9 cellular contexts compared by ENCODE assay signal in the genomic region with DNA sequence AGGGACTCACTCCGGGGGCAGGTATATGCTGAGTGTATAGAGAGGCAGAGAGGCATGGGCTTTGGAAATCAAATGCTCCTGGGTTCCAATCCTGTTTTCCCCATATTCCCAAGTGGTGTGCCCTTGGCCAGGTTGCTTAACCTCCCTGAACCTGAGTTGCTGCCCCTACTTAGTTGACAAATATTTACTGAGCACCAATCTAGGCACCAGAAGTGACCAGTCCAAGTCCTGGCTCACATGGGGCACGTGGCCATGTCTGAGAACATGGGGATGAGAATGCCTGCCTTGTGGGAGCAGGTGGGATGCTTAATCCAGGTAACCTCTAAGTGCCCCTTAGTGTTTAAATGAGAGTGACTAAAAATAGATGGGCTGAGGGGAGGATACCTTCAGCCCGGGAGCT. TPM values are rescaled to one million over a fixed set of nuclear protein-coding genes. Genes with fewer than 3 reads are reported as not detected.
DNase-seq lines count a peak whose midpoint lies in the region; ATAC-seq and TF ChIP-seq lines count a peak whose summit lies in the region.
"Had no signal": no experiment of that assay in that cellular context is flagged by ENCODE, and none has a peak within 500 bp of the region (broad histone marks: within the 10 kb centered on the region; RNA-seq: fewer than 3 reads in every experiment).

No MANE protein-coding gene starts in this region.

- peaks cover 59% of the 10 kb centered on the region for H3K4me1 Mint-ChIP-seq in stimulated activated naive CD8-positive, alpha-beta T cell treated with anti-CD3 and anti-CD28 coated beads, Interleukin-15, Interleukin-2, amounts not matched to agents 100 ng/mL and 50 ng/mL, for 24 hours (ENCODE audit: low read depth)
- H3K4me1 Mint-ChIP-seq in MCF 10A (ENCODE audit: insufficient read depth, unreplicated experiment) (peaks cover 29% of the 10 kb centered on the region), mesothelial cell of epicardium (peaks cover 65% of the 10 kb centered on the region)

- CTCF ChIA-PET in MCF 10A (lab: Yijun Ruan, JAX), result no interaction called here

- intact Hi-C loops in MCF 10A (cut with micrococcal nuclease), result no loop called here

- no peak for DNase-seq in stimulated activated naive CD8-positive, alpha-beta T cell treated with anti-CD3 and anti-CD28 coated beads, Interleukin-15, Interleukin-2, amounts not matched to agents 100 U/mL and 50 U/mL, for 24 hours
- DNase-seq in MCF 10A (ENCODE audit: unreplicated experiment) (no peak), mesothelial cell of epicardium (ENCODE audit: low spot score in 2 of 2, unreplicated experiment in 2 of 2) (no peak), SIG-M5 treated with dmso at 0.1 percent for 504 hours (lab: John Stamatoyannopoulos, UW; ENCODE audit: unreplicated experiment) (no peak), NCI-H2029 (lab: John Stamatoyannopoulos, UW) (no peak), OCI-M1 (lab: John Stamatoyannopoulos, UW) (no peak)
- DNase-seq: NCI-H1092 had no signal

- H3K36me3 Mint-ChIP-seq in stimulated activated naive CD8-positive, alpha-beta T cell treated with anti-CD3 and anti-CD28 coated beads, Interleukin-15, Interleukin-2, amounts not matched to agents 100 ng/mL and 50 ng/mL, for 24 hours (ENCODE audit: low read depth), result peaks cover 23% of the 10 kb centered on the region
- H3K36me3 Mint-ChIP-seq in MCF 10A (ENCODE audit: insufficient read depth, unreplicated experiment), result peaks cover 22% of the 10 kb centered on the region
- H3K36me3 Mint-ChIP-seq in mesothelial cell of epicardium, result peaks cover 8% of the 10 kb centered on the region

- ATAC-seq in stimulated activated naive CD8-positive, alpha-beta T cell treated with anti-CD3 and anti-CD28 coated beads, Interleukin-15, Interleukin-2, amounts not matched to agents 100 U/mL and 50 U/mL, for 24 hours, result no peak
- ATAC-seq in GM19463 (IDR thresholded peaks at IDR 0.05; ENCODE audit: unreplicated experiment), result no peak

- H3K9me3 Mint-ChIP-seq in stimulated activated naive CD8-positive, alpha-beta T cell treated with anti-CD3 and anti-CD28 coated beads, Interleukin-15, Interleukin-2, amounts not matched to agents 100 ng/mL and 50 ng/mL, for 24 hours, result no peaks in the 10 kb centered on the region
- H3K9me3 Mint-ChIP-seq in MCF 10A (ENCODE audit: unreplicated experiment), result no peaks in the 10 kb centered on the region
- H3K9me3 Mint-ChIP-seq in mesothelial cell of epicardium, result no peaks in the 10 kb centered on the region

- TF ChIP-seq CTCF in MCF 10A (IDR thresholded peaks at IDR 0.05; ENCODE audit: unreplicated experiment) (no peak), mesothelial cell of epicardium (IDR thresholded peaks at IDR 0.05; ENCODE audit: unreplicated experiment) (no peak)

- H3K4me3 Mint-ChIP-seq in stimulated activated naive CD8-positive, alpha-beta T cell treated with anti-CD3 and anti-CD28 coated beads, Interleukin-15, Interleukin-2, amounts not matched to agents 100 ng/mL and 50 ng/mL, for 24 hours, result peak overlapping the region; percentile 90
- H3K4me3 Mint-ChIP-seq in MCF 10A (ENCODE audit: unreplicated experiment) (peak overlapping the region; percentile 38), mesothelial cell of epicardium (peak overlapping the region; percentile 49)

- no TSS peak for BruUV-seq in MCF 10A (replicated peaks; lab: Mats Ljungman, UMichigan)

- POLR2A ChIA-PET in MCF 10A (lab: Yijun Ruan, JAX), result interaction anchor here (0.6 to 1.1 kb wide), 2 partner anchors 39 to 56 kb away, joined by 3 to 4 read pairs; no protein-coding TSS in a partner anchor

- peak overlapping the region; percentile 88 for H3K27ac Mint-ChIP-seq in stimulated activated naive CD8-positive, alpha-beta T cell treated with anti-CD3 and anti-CD28 coated beads, Interleukin-15, Interleukin-2, amounts not matched to agents 100 ng/mL and 50 ng/mL, for 24 hours
- H3K27ac Mint-ChIP-seq in MCF 10A (ENCODE audit: low read depth, unreplicated experiment), result no peak overlapping the region
- H3K27ac Mint-ChIP-seq in mesothelial cell of epicardium, result peak overlapping the region; percentile 99

- no peaks in the 10 kb centered on the region for H3K27me3 Mint-ChIP-seq in stimulated activated naive CD8-positive, alpha-beta T cell treated with anti-CD3 and anti-CD28 coated beads, Interleukin-15, Interleukin-2, amounts not matched to agents 100 ng/mL and 50 ng/mL, for 24 hours
- H3K27me3 Mint-ChIP-seq in MCF 10A (ENCODE audit: insufficient read depth, unreplicated experiment), result no peaks in the 10 kb centered on the region
- no peaks in the 10 kb centered on the region for H3K27me3 Mint-ChIP-seq in mesothelial cell of epicardium (ENCODE audit: low read depth)

RNA-seq across cellular contexts. Expression of gene SOCS3, which starts 4.2 kb away (rescaled TPM):
- 2.5 and 4.8 TPM in 2 replicates for total RNA-seq in MCF 10A (2022)
- 45.7 to 50.0 TPM (median 49.8 TPM) in 3 replicates for total RNA-seq in mesothelial cell of epicardium

RNA-seq across cellular contexts. Expression of gene PGS1, which starts 22.7 kb away (rescaled TPM):
- total RNA-seq in MCF 10A (2022), result 25.7 and 31.8 TPM in 2 replicates
- 62.0 to 66.5 TPM (median 62.3 TPM) in 3 replicates for total RNA-seq in mesothelial cell of epicardium

Comparison
In these comparisons a context has a peak if more than half of its experiments do, and no peak if none do; other contexts are left out.
1. H3K4me3 Mint-ChIP-seq: peak in every context shown above with its lines; median percentile 90 in stimulated activated naive CD8-positive, alpha-beta T cell treated with anti-CD3 and anti-CD28 coated beads, Interleukin-15, Interleukin-2, amounts not matched to agents 100 ng/mL and 50 ng/mL, for 24 hours; 49 in mesothelial cell of epicardium; 38 in MCF 10A.